ENCODE assay signal across 10 cellular contexts in the genomic region with DNA sequence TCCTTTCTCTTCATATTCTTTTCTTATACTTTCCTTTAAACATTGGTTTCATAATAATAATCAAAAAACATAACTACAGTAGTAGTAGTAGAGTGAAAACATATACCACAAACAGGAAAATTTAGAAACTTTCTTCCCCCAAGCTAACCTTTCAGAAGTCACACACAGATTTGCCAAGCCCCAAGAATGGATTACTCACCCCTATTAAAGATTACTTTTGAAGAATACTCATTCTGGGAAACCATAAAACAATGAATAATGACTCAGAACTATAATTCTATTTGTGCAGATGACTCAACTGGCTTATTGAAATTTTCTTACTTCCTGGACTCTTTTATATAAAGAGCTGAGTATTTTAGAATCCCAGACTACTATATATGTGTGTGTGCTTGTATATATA.
DNase-seq lines count a peak whose midpoint lies in the region; ATAC-seq, FAIRE-seq and TF ChIP-seq lines count a peak whose summit lies in the region.
"Had no signal": no experiment of that assay in that cellular context is flagged by ENCODE, and none has a peak within 500 bp of the region (broad histone marks: within the 10 kb centered on the region; RNA-seq: fewer than 3 reads in every experiment).

No MANE protein-coding gene starts in this region.

- TF ChIP-seq EP300 in esophagus muscularis mucosa (IDR thresholded peaks at IDR 0.05): no peak

- in situ Hi-C loops in ACHN (cut with HindIII; ENCODE audit: low pct_ligation_motif_present, low pct_unique_long_range_greater_than_20kb, low sequenced_read_pairs): no loop called here

- no peaks in the 10 kb centered on the region for H3K27me3 ChIP-seq in bronchial epithelial cell (ENCODE audit: control insufficient read depth, insufficient read depth, low read length)
- H3K27me3 ChIP-seq in esophagus muscularis mucosa: no peaks in the 10 kb centered on the region
- no peaks in the 10 kb centered on the region for H3K27me3 ChIP-seq in spleen (replicated peaks in 1 of 7)

- H3K36me3 ChIP-seq in bronchial epithelial cell (ENCODE audit: control insufficient read depth, insufficient read depth, low read length) (no peaks in the 10 kb centered on the region), esophagus muscularis mucosa (no peaks in the 10 kb centered on the region), spleen (no peaks in the 10 kb centered on the region)

- TF ChIP-seq POLR2A in esophagus muscularis mucosa (IDR thresholded peaks at IDR 0.05; ENCODE audit: low read depth) (no peak), spleen (IDR thresholded peaks at IDR 0.05) (no peak)

- no peaks in the 10 kb centered on the region for H3K9me3 Mint-ChIP-seq in effector memory CD8-positive, alpha-beta T cell

- H3K27me3 Mint-ChIP-seq in effector memory CD8-positive, alpha-beta T cell: peaks cover 0 to 8% of the 10 kb centered on the region in 2 donors

- H3K4me3 ChIP-seq in bronchial epithelial cell (ENCODE audit: low read depth, low read length): no peak overlapping the region
- no peak overlapping the region for H3K4me3 ChIP-seq in esophagus muscularis mucosa
- H3K4me3 ChIP-seq in spleen: no peak overlapping the region

- no peaks in the 10 kb centered on the region for H3K36me3 Mint-ChIP-seq in effector memory CD8-positive, alpha-beta T cell (ENCODE audit: insufficient read depth)

- TF ChIP-seq CTCF in bronchial epithelial cell (IDR thresholded peaks at IDR 0.05; ENCODE audit: insufficient read depth, low read length, severe bottlenecking): no peak
- no peak for TF ChIP-seq CTCF in esophagus muscularis mucosa (IDR thresholded peaks at IDR 0.05)
- TF ChIP-seq CTCF in spleen (IDR thresholded peaks at IDR 0.05 in 8 of 11, conservative IDR thresholded peaks at IDR 0.05 in 3 of 11): no peak

- FAIRE-seq in bronchial epithelial cell (lab: Jason Lieb, UNC): no peak

- peaks cover 0 to 7% (median 0%) of the 10 kb centered on the region in 4 donors for H3K4me1 ChIP-seq in esophagus muscularis mucosa
- H3K4me1 ChIP-seq in spleen: no peaks in the 10 kb centered on the region

- H3K27ac ChIP-seq in esophagus muscularis mucosa (replicated peaks in 1 of 4) (no peak overlapping the region), spleen (no peak overlapping the region)

- intact Hi-C loops in esophagus muscularis mucosa (cut with DNase I): no loop called here
- intact Hi-C loops in spleen (cut with DNase I; ENCODE audit: low total_unique reads): no loop called here

- H3K4me1 Mint-ChIP-seq in effector memory CD8-positive, alpha-beta T cell (ENCODE audit: low read depth in 2 of 2): no peaks in the 10 kb centered on the region

- H3K27ac Mint-ChIP-seq in effector memory CD8-positive, alpha-beta T cell: no peak overlapping the region

- H3K9me3 ChIP-seq in esophagus muscularis mucosa (no peaks in the 10 kb centered on the region), spleen (no peaks in the 10 kb centered on the region)

- ATAC-seq in GM19397 (IDR thresholded peaks at IDR 0.05; ENCODE audit: unreplicated experiment) (peak; percentile 64), HG03342 (IDR thresholded peaks at IDR 0.05; ENCODE audit: unreplicated experiment) (peak; percentile 87)
- no peak for ATAC-seq in effector memory CD8-positive, alpha-beta T cell (replicated peaks)

- DNase-seq in ACHN: peak; percentile 91
- peak; percentile 96 for DNase-seq in bronchial epithelial cell (ENCODE audit: low read depth)
- DNase-seq in esophagus muscularis mucosa (ENCODE audit: extremely low spot score): no peak
- no peak for DNase-seq in effector memory CD8-positive, alpha-beta T cell
- DNase-seq in spleen: no peak
- DNase-seq in NCI-H1105 (lab: John Stamatoyannopoulos, UW): no peak
- DNase-seq: DMS79 treated with DMSO at 0.1 percent for 48 hours, NCI-H2081 had no signal

- no peak overlapping the region for H3K4me3 Mint-ChIP-seq in effector memory CD8-positive, alpha-beta T cell

Comparison
In these comparisons a context has a peak if more than half of its experiments do, and no peak if none do; other contexts are left out.
1. DNase-seq: peak in ACHN (single experiment) and bronchial epithelial cell (single experiment); none in esophagus muscularis mucosa (single experiment), effector memory CD8-positive, alpha-beta T cell (0 of 3), spleen (single experiment) and NCI-H1105 (single experiment).